13 cellular contexts compared by ENCODE assay signal in the genomic region with DNA sequence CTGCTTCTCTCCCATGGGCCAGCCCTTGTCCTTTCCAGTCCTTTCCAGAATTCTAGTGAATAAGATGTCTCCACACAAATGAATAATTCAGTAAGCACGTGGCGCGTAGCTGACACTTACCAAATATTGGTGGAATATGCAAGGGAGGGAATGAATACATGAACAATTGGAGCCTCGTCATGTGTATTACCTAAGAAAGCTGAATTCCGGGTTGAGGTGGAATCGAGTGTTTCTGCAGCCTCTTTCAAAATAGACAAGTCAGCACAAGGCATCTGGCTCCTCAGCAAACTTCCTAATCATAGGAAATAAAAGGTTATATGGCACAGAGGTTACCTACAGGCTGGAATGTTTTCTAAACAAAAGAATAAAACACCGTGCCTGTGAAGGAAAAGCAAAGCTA. TPM values are rescaled to one million over a fixed set of nuclear protein-coding genes. Genes with fewer than 3 reads are reported as not detected.
A peak's percentile ranks its signal among the peaks of the same experiment; 100 is the strongest.
DNase-seq lines count a peak whose midpoint lies in the region; FAIRE-seq and TF ChIP-seq lines count a peak whose summit lies in the region.
"Had no signal": no experiment of that assay in that cellular context is flagged by ENCODE, and none has a peak within 500 bp of the region (broad histone marks: within the 10 kb centered on the region; RNA-seq: fewer than 3 reads in every experiment).

No MANE protein-coding gene starts in this region.

- peak; percentile 53 for DNase-seq in dermis blood vessel endothelial cell
- DNase-seq in neuronal stem cell (ENCODE audit: low spot score), result no peak
- no peak for DNase-seq in HTR-8/SVneo (ENCODE audit: insufficient read length, low spot score)
- DNase-seq in islet precursor cell, result no peak
- no peak for DNase-seq in cortex of kidney (lab: John Stamatoyannopoulos, UW)
- DNase-seq in NCI-H2171 (lab: John Stamatoyannopoulos, UW), result no peak

- H2AFZ ChIP-seq in Loucy (ENCODE audit: low read length) (peak overlapping the region; percentile 87; the same call in 1 of the 2 replicates), neuronal stem cell (ENCODE audit: low read length) (peak overlapping the region; percentile 68)
- H2AFZ ChIP-seq: parathyroid adenoma had no signal

- H3K9ac ChIP-seq in BLaER1, result no peak overlapping the region
- H3K9ac ChIP-seq in Loucy (ENCODE audit: low read depth, low read length, poor library complexity, severe bottlenecking), result peak overlapping the region; percentile 56
- H3K9ac ChIP-seq in neuronal stem cell (ENCODE audit: low read depth, low read length, poor library complexity), result no peak overlapping the region
- H3K9ac ChIP-seq: parathyroid adenoma had no signal

- H2BK15ac ChIP-seq in neuronal stem cell (ENCODE audit: low read length), result no peak overlapping the region

- no peaks in the 10 kb centered on the region for H3K36me3 ChIP-seq in BLaER1
- no peaks in the 10 kb centered on the region for H3K36me3 ChIP-seq in Loucy (ENCODE audit: insufficient read depth, low read length)
- no peaks in the 10 kb centered on the region for H3K36me3 ChIP-seq in neuronal stem cell (replicated peaks in 1 of 2; ENCODE audit: control insufficient read depth in 2 of 2, insufficient read depth in 2 of 2, low read length in 2 of 2)
- H3K36me3 ChIP-seq: BE2C, cardiac muscle cell, esophagus muscularis mucosa had no signal

- no peaks in the 10 kb centered on the region for H3K9me2 ChIP-seq in Loucy (replicated peaks; ENCODE audit: low read depth, low read length)

- no peak for FAIRE-seq in HTR-8/SVneo (lab: Jason Lieb, UNC)

- H3K9me3 ChIP-seq in BLaER1, result no peaks in the 10 kb centered on the region
- H3K9me3 ChIP-seq in Loucy (ENCODE audit: insufficient read depth, low read depth, low read length), result no peaks in the 10 kb centered on the region
- H3K9me3 ChIP-seq in neuronal stem cell (replicated peaks in 1 of 2; ENCODE audit: control insufficient read depth in 2 of 2, insufficient read depth in 1 of 2, low read depth in 1 of 2, low read length in 2 of 2), result no peaks in the 10 kb centered on the region
- H3K9me3 ChIP-seq: BE2C, esophagus muscularis mucosa had no signal

- H3K23ac ChIP-seq in neuronal stem cell (ENCODE audit: low read depth, low read length, poor library complexity), result no peak overlapping the region

- H2AK5ac ChIP-seq in neuronal stem cell (ENCODE audit: low read depth, low read length), result no peak overlapping the region

- H3K18ac ChIP-seq in neuronal stem cell (ENCODE audit: low read length), result no peak overlapping the region

- H3K14ac ChIP-seq in neuronal stem cell (ENCODE audit: low read length), result no peak overlapping the region

- no peak overlapping the region for H2BK5ac ChIP-seq in neuronal stem cell (ENCODE audit: low read length)

- H3K79me1 ChIP-seq in neuronal stem cell (ENCODE audit: low read depth, low read length), result no peaks in the 10 kb centered on the region

- H3K4me2 ChIP-seq in BLaER1, result peak overlapping the region; percentile 17; the same call in 1 of the 2 replicates
- H3K4me2 ChIP-seq in Loucy (ENCODE audit: low read depth, low read length, poor library complexity, severe bottlenecking), result peak overlapping the region; percentile 47
- H3K4me2 ChIP-seq in neuronal stem cell (ENCODE audit: insufficient read depth, low read length, poor library complexity, severe bottlenecking), result no peak overlapping the region

- H4K8ac ChIP-seq in neuronal stem cell (ENCODE audit: low read depth, low read length), result no peak overlapping the region

- peaks cover 25% of the 10 kb centered on the region for H3K4me1 ChIP-seq in BLaER1
- H3K4me1 ChIP-seq in Loucy (ENCODE audit: insufficient read depth, low read length, poor library complexity, severe bottlenecking), result peaks cover 53% of the 10 kb centered on the region
- peaks cover 3 to 7% of the 10 kb centered on the region in 2 donors for H3K4me1 ChIP-seq in neuronal stem cell (ENCODE audit: control insufficient read depth in 2 of 2, insufficient read depth in 1 of 2, low read depth in 1 of 2, low read length in 2 of 2)
- H3K4me1 ChIP-seq: parathyroid adenoma had no signal

- no peak overlapping the region for H2BK120ac ChIP-seq in neuronal stem cell (ENCODE audit: low read depth, low read length)

- WGBS in neuronal stem cell (ENCODE audit: extremely low coverage in 2 of 2, insufficient read length in 2 of 2, insufficient replicate concordance in 1 of 2), 2 donors, result no CpG with 5 or more reads among the region's 7 CpGs

- H3F3A ChIP-seq in Loucy (ENCODE audit: low read depth), result no peaks in the 10 kb centered on the region; the same call in 1 of the 2 replicates

- no peak overlapping the region for H2BK12ac ChIP-seq in neuronal stem cell (ENCODE audit: low read length)

- H3K27me3 ChIP-seq in BLaER1 (no peaks in the 10 kb centered on the region), Loucy (ENCODE audit: insufficient read depth, low read length, poor library complexity, severe bottlenecking) (no peaks in the 10 kb centered on the region), neuronal stem cell (ENCODE audit: control insufficient read depth in 3 of 3, insufficient read depth in 3 of 3, low read depth in 1 of 3, low read length in 3 of 3) (no peaks in the 10 kb centered on the region)
- H3K27me3 ChIP-seq: BE2C, cardiac muscle cell, esophagus muscularis mucosa had no signal

- H3K27ac ChIP-seq in BLaER1 (no peak overlapping the region), neuronal stem cell (replicated peaks; ENCODE audit: low read length) (no peak overlapping the region)
- H3K27ac ChIP-seq: cardiac muscle cell, HL-60, parathyroid adenoma had no signal

- H4K20me1 ChIP-seq in BLaER1 (no peaks in the 10 kb centered on the region), Loucy (ENCODE audit: insufficient read depth, low read length, poor library complexity, severe bottlenecking) (no peaks in the 10 kb centered on the region)

- no peak overlapping the region for H3K4ac ChIP-seq in neuronal stem cell (ENCODE audit: low read length)

- H3K79me2 ChIP-seq in Loucy (ENCODE audit: insufficient read depth, low read length), result no peaks in the 10 kb centered on the region
- H3K79me2 ChIP-seq: parathyroid adenoma had no signal

- no peak overlapping the region for H4K91ac ChIP-seq in neuronal stem cell (ENCODE audit: low read depth, low read length, poor library complexity)

- TF ChIP-seq CTCF in Loucy (conservative IDR thresholded peaks at IDR 0.05; ENCODE audit: low read length), result no peak

- H3K4me3 ChIP-seq in BLaER1 (no peak overlapping the region), Loucy (ENCODE audit: low read length, poor library complexity, severe bottlenecking) (no peak overlapping the region), neuronal stem cell (ENCODE audit: low read length in 2 of 2) (no peak overlapping the region)
- H3K4me3 ChIP-seq: cardiac muscle cell, esophagus muscularis mucosa had no signal

RNA-seq across cellular contexts. Expression of a gene that starts 47.0 kb away (rescaled TPM):
- total RNA-seq in dermis blood vessel endothelial cell, result 96.7 and 157 TPM in 2 replicates
- not detected for polyA plus RNA-seq in neuronal stem cell (2013, experiment 1 of 2)
- not detected for polyA plus RNA-seq in neuronal stem cell (2013, experiment 2 of 2)
